ENCODE assay signal across 2 cellular contexts in the genomic region with DNA sequence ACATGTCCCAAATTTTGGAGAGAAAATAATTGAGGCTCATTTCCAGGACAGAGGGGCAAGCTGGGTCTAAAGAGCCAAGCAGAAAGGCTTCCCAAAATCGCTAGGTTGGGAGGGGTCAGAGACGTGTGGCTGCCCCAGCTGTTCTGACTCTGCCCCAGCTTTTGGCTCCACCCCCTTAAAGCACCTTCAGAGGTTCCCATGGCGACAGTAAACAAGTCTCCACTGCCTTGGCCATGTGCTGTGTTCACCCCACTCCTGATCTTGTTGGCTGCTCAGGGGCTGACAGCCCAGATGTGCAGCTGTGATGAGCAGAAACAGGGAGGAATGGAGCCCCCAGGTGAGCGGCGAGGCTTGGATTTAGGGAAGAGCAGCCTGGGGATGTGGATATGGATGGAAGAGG.
TF ChIP-seq lines count a peak whose summit lies in the region.

No MANE protein-coding gene starts in this region.

TF ChIP-seq in HepG2, 621 proteins besides CTCF, POLR2A, EP300 and RAD21 (continues in another document):
- 0 out of 2 replicates have a peak, but pooled peaks have one; percentile 21 for TF ChIP-seq SAP130 (CRISPR knock-in tag; IDR thresholded peaks at IDR 0.05; ENCODE audit: low read depth)
- no peak for TF ChIP-seq MAFF (IDR thresholded peaks at IDR 0.05; ENCODE audit: low read depth, low read length)
- TF ChIP-seq TBX3 (IDR thresholded peaks at IDR 0.05; ENCODE audit: borderline replicate concordance): no peak
- no peak for TF ChIP-seq TCF12 (IDR thresholded peaks at IDR 0.05)
- TF ChIP-seq TCF12 (CRISPR knock-in tag; IDR thresholded peaks at IDR 0.05): no peak
- no peak for TF ChIP-seq U2AF1 (optimal IDR thresholded peaks at IDR 0.05; ENCODE audit: low read depth, low read length)
- no peak for TF ChIP-seq HMGA1 (CRISPR knock-in tag; conservative IDR thresholded peaks at IDR 0.05)
- TF ChIP-seq MXI1 (IDR thresholded peaks at IDR 0.05; ENCODE audit: borderline replicate concordance, low read depth, low read length): peak; percentile 55; the same call in 1 of the 3 replicates
- TF ChIP-seq NCOA1 (CRISPR knock-in tag; IDR thresholded peaks at IDR 0.05): no peak
- no peak for TF ChIP-seq SRSF4 (IDR thresholded peaks at IDR 0.05; ENCODE audit: low read depth, low read length, poor library complexity, severe bottlenecking)
- no peak for TF ChIP-seq SRSF9 (IDR thresholded peaks at IDR 0.05; ENCODE audit: borderline replicate concordance, insufficient read depth, low read depth, low read length, poor library complexity, severe bottlenecking)
- TF ChIP-seq ARNT2 (CRISPR knock-in tag; IDR thresholded peaks at IDR 0.05; ENCODE audit: low read depth): no peak
- TF ChIP-seq, protein P1, sequence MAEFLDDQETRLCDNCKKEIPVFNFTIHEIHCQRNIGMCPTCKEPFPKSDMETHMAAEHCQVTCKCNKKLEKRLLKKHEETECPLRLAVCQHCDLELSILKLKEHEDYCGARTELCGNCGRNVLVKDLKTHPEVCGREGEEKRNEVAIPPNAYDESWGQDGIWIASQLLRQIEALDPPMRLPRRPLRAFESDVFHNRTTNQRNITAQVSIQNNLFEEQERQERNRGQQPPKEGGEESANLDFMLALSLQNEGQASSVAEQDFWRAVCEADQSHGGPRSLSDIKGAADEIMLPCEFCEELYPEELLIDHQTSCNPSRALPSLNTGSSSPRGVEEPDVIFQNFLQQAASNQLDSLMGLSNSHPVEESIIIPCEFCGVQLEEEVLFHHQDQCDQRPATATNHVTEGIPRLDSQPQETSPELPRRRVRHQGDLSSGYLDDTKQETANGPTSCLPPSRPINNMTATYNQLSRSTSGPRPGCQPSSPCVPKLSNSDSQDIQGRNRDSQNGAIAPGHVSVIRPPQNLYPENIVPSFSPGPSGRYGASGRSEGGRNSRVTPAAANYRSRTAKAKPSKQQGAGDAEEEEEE (CRISPR knock-in tag; IDR thresholded peaks at IDR 0.05; ENCODE audit: borderline replicate concordance): no peak
- TF ChIP-seq, protein P2, sequence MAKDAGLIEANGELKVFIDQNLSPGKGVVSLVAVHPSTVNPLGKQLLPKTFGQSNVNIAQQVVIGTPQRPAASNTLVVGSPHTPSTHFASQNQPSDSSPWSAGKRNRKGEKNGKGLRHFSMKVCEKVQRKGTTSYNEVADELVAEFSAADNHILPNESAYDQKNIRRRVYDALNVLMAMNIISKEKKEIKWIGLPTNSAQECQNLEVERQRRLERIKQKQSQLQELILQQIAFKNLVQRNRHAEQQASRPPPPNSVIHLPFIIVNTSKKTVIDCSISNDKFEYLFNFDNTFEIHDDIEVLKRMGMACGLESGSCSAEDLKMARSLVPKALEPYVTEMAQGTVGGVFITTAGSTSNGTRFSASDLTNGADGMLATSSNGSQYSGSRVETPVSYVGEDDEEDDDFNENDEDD (CRISPR knock-in tag; IDR thresholded peaks at IDR 0.05; ENCODE audit: borderline replicate concordance): no peak
- TF ChIP-seq GTF3A (CRISPR knock-in tag; conservative IDR thresholded peaks at IDR 0.05): no peak
- 0 out of 2 replicates have a peak, but pooled peaks have one; percentile 26 for TF ChIP-seq NR3C1 (CRISPR knock-in tag; IDR thresholded peaks at IDR 0.05)
- TF ChIP-seq HOXA5 (CRISPR knock-in tag; IDR thresholded peaks at IDR 0.05): no peak
- TF ChIP-seq SIN3A (IDR thresholded peaks at IDR 0.05; ENCODE audit: borderline replicate concordance, low read depth, low read length): 0 out of 2 replicates have a peak, but pooled peaks have one; percentile 40
- TF ChIP-seq, protein P3, sequence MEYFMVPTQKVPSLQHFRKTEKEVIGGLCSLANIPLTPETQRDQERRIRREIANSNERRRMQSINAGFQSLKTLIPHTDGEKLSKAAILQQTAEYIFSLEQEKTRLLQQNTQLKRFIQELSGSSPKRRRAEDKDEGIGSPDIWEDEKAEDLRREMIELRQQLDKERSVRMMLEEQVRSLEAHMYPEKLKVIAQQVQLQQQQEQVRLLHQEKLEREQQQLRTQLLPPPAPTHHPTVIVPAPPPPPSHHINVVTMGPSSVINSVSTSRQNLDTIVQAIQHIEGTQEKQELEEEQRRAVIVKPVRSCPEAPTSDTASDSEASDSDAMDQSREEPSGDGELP (IDR thresholded peaks at IDR 0.05; ENCODE audit: borderline replicate concordance, low read depth): peak; percentile 25; the same call in 1 of the 2 replicates
- TF ChIP-seq RFX3 (CRISPR knock-in tag; IDR thresholded peaks at IDR 0.05): peak; percentile 84
- TF ChIP-seq, protein P4, sequence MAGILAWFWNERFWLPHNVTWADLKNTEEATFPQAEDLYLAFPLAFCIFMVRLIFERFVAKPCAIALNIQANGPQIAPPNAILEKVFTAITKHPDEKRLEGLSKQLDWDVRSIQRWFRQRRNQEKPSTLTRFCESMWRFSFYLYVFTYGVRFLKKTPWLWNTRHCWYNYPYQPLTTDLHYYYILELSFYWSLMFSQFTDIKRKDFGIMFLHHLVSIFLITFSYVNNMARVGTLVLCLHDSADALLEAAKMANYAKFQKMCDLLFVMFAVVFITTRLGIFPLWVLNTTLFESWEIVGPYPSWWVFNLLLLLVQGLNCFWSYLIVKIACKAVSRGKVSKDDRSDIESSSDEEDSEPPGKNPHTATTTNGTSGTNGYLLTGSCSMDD (CRISPR knock-in tag; IDR thresholded peaks at IDR 0.05): no peak
- no peak for TF ChIP-seq SUZ12 (IDR thresholded peaks at IDR 0.05; ENCODE audit: low read depth, low read length)
- no peak for TF ChIP-seq ISX (CRISPR knock-in tag; conservative IDR thresholded peaks at IDR 0.05)
- TF ChIP-seq JUND (CRISPR knock-in tag; IDR thresholded peaks at IDR 0.05): no peak
- peak; percentile 63 for TF ChIP-seq RFX1 (IDR thresholded peaks at IDR 0.05)
- no peak for TF ChIP-seq FOXK1 (CRISPR knock-in tag; IDR thresholded peaks at IDR 0.05; ENCODE audit: borderline replicate concordance, low read depth)
- no peak for TF ChIP-seq MIER3 (CRISPR knock-in tag; IDR thresholded peaks at IDR 0.05; ENCODE audit: borderline replicate concordance)
- TF ChIP-seq JUN (CRISPR knock-in tag; IDR thresholded peaks at IDR 0.05): no peak
- TF ChIP-seq, protein P5, sequence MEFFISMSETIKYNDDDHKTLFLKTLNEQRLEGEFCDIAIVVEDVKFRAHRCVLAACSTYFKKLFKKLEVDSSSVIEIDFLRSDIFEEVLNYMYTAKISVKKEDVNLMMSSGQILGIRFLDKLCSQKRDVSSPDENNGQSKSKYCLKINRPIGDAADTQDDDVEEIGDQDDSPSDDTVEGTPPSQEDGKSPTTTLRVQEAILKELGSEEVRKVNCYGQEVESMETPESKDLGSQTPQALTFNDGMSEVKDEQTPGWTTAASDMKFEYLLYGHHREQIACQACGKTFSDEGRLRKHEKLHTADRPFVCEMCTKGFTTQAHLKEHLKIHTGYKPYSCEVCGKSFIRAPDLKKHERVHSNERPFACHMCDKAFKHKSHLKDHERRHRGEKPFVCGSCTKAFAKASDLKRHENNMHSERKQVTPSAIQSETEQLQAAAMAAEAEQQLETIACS (CRISPR knock-in tag; IDR thresholded peaks at IDR 0.05): no peak

TF ChIP-seq in H1, 55 proteins besides CTCF, POLR2A, EP300 and RAD21:
- TF ChIP-seq, protein P6, sequence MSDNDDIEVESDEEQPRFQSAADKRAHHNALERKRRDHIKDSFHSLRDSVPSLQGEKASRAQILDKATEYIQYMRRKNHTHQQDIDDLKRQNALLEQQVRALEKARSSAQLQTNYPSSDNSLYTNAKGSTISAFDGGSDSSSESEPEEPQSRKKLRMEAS (IDR thresholded peaks at IDR 0.05): peak; percentile 57
- TF ChIP-seq CEBPB (IDR thresholded peaks at IDR 0.05; ENCODE audit: low read depth, low read length): no peak
